ENCODE assay signal across 16 cellular contexts in the genomic region with DNA sequence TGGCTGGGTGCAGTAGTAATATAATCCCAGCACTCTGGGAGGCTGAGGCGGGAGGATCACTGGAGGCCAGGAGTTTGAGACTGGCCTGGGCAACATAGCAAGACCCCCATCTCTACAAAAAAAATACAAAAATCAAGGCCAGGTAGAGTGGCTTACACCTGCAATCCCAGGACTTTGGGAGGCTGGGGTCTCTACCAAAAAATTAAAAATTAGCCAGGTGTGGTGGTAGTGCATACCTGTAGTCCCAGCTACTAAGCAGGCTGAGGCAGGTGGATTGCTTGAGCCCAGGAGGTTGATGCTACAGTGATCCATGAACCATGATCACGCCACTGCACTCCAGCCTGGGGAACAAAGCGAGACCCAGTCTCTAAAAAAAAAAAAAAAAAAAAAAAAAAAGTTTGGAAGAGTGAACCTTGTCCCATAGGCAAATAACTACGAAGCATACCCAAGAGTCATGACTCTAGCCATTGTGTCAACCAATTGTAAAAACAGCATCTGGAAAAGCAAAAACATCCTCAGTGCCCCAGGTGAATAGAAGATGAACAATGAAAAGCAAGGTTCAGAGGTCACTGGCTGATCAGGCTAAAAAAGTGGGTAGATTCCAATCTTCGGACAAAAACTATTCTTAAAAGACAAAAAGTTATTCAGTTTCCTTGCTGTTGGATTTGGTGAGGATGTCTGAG. TPM values are rescaled to one million over a fixed set of nuclear protein-coding genes. Genes with fewer than 3 reads are reported as not detected.
DNase-seq lines count a peak whose midpoint lies in the region; ATAC-seq and TF ChIP-seq lines count a peak whose summit lies in the region.
"Had no signal": no experiment of that assay in that cellular context is flagged by ENCODE, and none has a peak within 500 bp of the region (broad histone marks: within the 10 kb centered on the region; RNA-seq: fewer than 3 reads in every experiment).

No MANE protein-coding gene starts in this region.

- H3K27me3 ChIP-seq in ACC112 (ENCODE audit: insufficient read depth, low read length) = no peaks in the 10 kb centered on the region
- no peaks in the 10 kb centered on the region for H3K27me3 ChIP-seq in WERI-Rb-1 (ENCODE audit: insufficient read depth, low read depth, severe bottlenecking)
- H3K27me3 ChIP-seq in liver (ENCODE audit: control insufficient read depth in 4 of 4, insufficient read depth in 4 of 4, low read length in 3 of 4) = no peaks in the 10 kb centered on the region
- H3K27me3 ChIP-seq in psoas muscle (ENCODE audit: insufficient read depth in 3 of 3, low read length in 2 of 3) = no peaks in the 10 kb centered on the region

- TF ChIP-seq CTCF in WERI-Rb-1 (IDR thresholded peaks at IDR 0.05; ENCODE audit: low read depth, low read length) (no peak), liver (IDR thresholded peaks at IDR 0.05; ENCODE audit: low read depth, low read length, missing input control) (no peak), psoas muscle (IDR thresholded peaks at IDR 0.05) (no peak)

- H3K4me1 ChIP-seq in ACC112 (ENCODE audit: control insufficient read depth, insufficient read depth, low read length, unreplicated experiment) (peaks cover 71% of the 10 kb centered on the region), liver (ENCODE audit: control insufficient read depth in 4 of 4, insufficient read depth in 4 of 4, low read length in 3 of 4) (peaks cover 13 to 54% (median 26%) of the 10 kb centered on the region in 4 donors), psoas muscle (peaks cover 61% of the 10 kb centered on the region)

- TF ChIP-seq RAD21 in liver (IDR thresholded peaks at IDR 0.05) = peak; percentile 14 to 30

- DNase-seq in WERI-Rb-1 (no peak), psoas muscle (no peak), NCI-H2107 treated with DMSO at 0.1 percent for 48 hours (lab: John Stamatoyannopoulos, UW; ENCODE audit: unreplicated experiment) (no peak), cardiac septum (ENCODE audit: low spot score) (no peak), NCI-H82 (lab: John Stamatoyannopoulos, UW) (no peak)
- no peak for DNase-seq in stimulated activated CD4-positive, alpha-beta T cell treated with anti-CD3 and anti-CD28 coated beads, Interleukin-4, amount 100 ng/mL, for 1 hour
- DNase-seq: ACHN; activated CD8-positive, alpha-beta T cell treated with anti-CD3 and anti-CD28 coated beads for 36 hours; CD4-positive, alpha-beta memory T cell; DMS79 treated with DMSO at 0.1 percent for 48 hours; RPMI8226; T-helper 1 cell had no signal

- no peaks in the 10 kb centered on the region for H3K9me3 ChIP-seq in WERI-Rb-1 (ENCODE audit: severe bottlenecking)
- H3K9me3 ChIP-seq in liver (ENCODE audit: control insufficient read depth in 4 of 4, low read length in 3 of 4) = no peaks in the 10 kb centered on the region
- no peaks in the 10 kb centered on the region for H3K9me3 ChIP-seq in psoas muscle

- 64% methylated on average over 5 of the region's 5 CpGs for WGBS in liver
- 72 to 89% (median 80%) methylated on average over 5 of the region's 5 CpGs for WGBS in psoas muscle, 3 donors

- H3K9ac ChIP-seq in liver (ENCODE audit: low read depth in 1 of 2, low read length in 2 of 2) = peak overlapping the region in 1 of 2 donors; percentile 29

- ATAC-seq in psoas muscle = no peak
- ATAC-seq: activated CD8-positive, alpha-beta T cell treated with anti-CD3 and anti-CD28 coated beads for 36 hours; stimulated activated memory B cell treated with anti-CD40 and anti-IgM and Interleukin-4, amounts not matched to agents 10 μg/mL and 1 μg/mL and 100 μg/mL, for 72 hours had no signal

- peak overlapping the region; percentile 89 for H3K27ac ChIP-seq in ACC112 (ENCODE audit: low read depth, low read length)
- peak overlapping the region; percentile 73 for H3K27ac ChIP-seq in WERI-Rb-1
- peak overlapping the region; percentile 88 to 90 for H3K27ac ChIP-seq in liver (ENCODE audit: low read depth in 1 of 2, low read length in 2 of 2)
- peak overlapping the region; percentile 70 for H3K27ac ChIP-seq in psoas muscle
- H3K27ac ChIP-seq: VCaP had no signal

- H3K36me3 ChIP-seq in ACC112 (ENCODE audit: insufficient read depth, low read length) (no peaks in the 10 kb centered on the region), WERI-Rb-1 (no peaks in the 10 kb centered on the region), liver (ENCODE audit: control insufficient read depth in 4 of 4, insufficient read depth in 3 of 4, low read depth in 1 of 4, low read length in 3 of 4) (no peaks in the 10 kb centered on the region), psoas muscle (ENCODE audit: insufficient read depth in 1 of 2, low read depth in 1 of 2) (no peaks in the 10 kb centered on the region)

- H3K79me2 ChIP-seq in ACC112 (ENCODE audit: control insufficient read depth, insufficient read depth, low read length, unreplicated experiment) = no peaks in the 10 kb centered on the region

- H2AFZ ChIP-seq in ACC112 (ENCODE audit: low read length, unreplicated experiment) = no peak overlapping the region

- intact Hi-C loops in psoas muscle (cut with DNase I) = no loop called here
- intact Hi-C loops in cardiac septum (cut with DNase I) = loop anchor here (5.0 kb wide), 1 partner anchor 36 kb away; no protein-coding TSS in a partner anchor

- no peak overlapping the region for H3K4me3 ChIP-seq in ACC112 (ENCODE audit: low read depth, low read length)
- no peak overlapping the region for H3K4me3 ChIP-seq in WERI-Rb-1 (ENCODE audit: low read depth, low read length)
- no peak overlapping the region for H3K4me3 ChIP-seq in liver (ENCODE audit: low read depth in 1 of 3, low read length in 3 of 3)
- H3K4me3 ChIP-seq in psoas muscle = no peak overlapping the region

TF ChIP-seq in liver, 16 proteins besides CTCF, POLR2A, EP300 and RAD21:
- TF ChIP-seq TAF1 (conservative IDR thresholded peaks at IDR 0.05) (peak; percentile 31), RXRA (IDR thresholded peaks at IDR 0.05) (peak; percentile 44 to 52), HNF4G (IDR thresholded peaks at IDR 0.05) (no peak), HNF4A (conservative IDR thresholded peaks at IDR 0.05) (peak; percentile 76 to 77), SP1 (IDR thresholded peaks at IDR 0.05) (peak; percentile 53)
TF ChIP-seq in liver: peak in this region for 4.

RNA-seq across cellular contexts. Expression of gene IRF2BP2, which starts 10.9 kb away (rescaled TPM):
- total RNA-seq in liver (10 to 100 TPM; 31.5 to 48.2 TPM), psoas muscle (100 to 1,000 TPM in 1 of 4 donors, 10 to 100 TPM in 3; 73.4 to 116 (median 87.8) TPM), cardiac septum (65.6 TPM)
- polyA plus RNA-seq in liver (10 to 100 TPM; 22.2 to 39.3 TPM), psoas muscle (10 to 100 TPM; 53.6 to 63.6 (median 56.4) TPM)
